ENCODE assay signal across 8 cellular contexts in the genomic region with DNA sequence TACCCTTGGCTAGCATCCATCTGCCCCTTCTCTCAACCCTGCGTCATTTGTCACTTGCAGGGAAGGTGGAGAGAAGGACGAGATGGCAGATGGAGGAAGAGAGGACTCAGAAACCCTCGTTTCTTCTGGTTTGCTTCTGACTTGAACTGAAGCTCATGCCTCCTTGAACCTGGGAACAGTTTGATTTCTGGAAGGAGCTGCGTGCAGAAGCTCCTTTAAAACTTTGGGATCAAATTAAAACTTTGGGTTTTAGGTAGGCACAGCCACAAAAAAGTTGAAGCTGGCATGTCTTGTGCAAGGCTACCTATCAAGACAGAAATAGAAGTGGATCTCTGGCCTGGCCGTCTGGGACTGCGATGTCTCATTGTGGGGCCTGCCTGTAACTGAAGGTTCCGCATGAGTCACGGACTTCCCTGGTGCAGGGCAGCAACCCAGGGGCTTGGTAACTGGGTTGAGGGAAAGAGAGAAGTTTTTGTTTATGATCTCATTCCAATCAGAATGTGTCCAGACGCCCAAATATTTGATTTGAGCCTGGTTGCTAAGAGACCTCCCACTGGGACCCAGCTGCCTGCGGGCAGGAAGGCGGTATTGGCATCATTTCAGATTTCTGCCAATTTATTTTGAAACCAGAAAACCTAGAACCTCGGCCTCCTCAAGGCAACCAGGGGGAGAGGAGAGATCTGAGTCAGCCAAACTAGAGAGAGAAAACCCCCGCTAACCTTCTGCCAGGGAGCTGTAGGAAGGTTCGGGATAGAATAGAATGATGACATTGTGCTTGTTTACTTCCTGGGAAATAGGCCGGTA. TPM values are rescaled to one million over a fixed set of nuclear protein-coding genes. Genes with fewer than 3 reads are reported as not detected.
DNase-seq lines count a peak whose midpoint lies in the region; ATAC-seq and TF ChIP-seq lines count a peak whose summit lies in the region.

No MANE protein-coding gene starts in this region.

- no peaks in the 10 kb centered on the region for H3K27me3 ChIP-seq in CD4-positive, alpha-beta T cell (ENCODE audit: control insufficient read depth, insufficient read depth, low read length)
- H3K27me3 ChIP-seq in OCI-LY3 (ENCODE audit: low read depth, low read length): no peaks in the 10 kb centered on the region
- no peaks in the 10 kb centered on the region for H3K27me3 ChIP-seq in body of pancreas

- TF ChIP-seq CTCF in CD4-positive, alpha-beta T cell (IDR thresholded peaks at IDR 0.05): no peak
- no peak for TF ChIP-seq CTCF in OCI-LY3 (IDR thresholded peaks at IDR 0.05; ENCODE audit: low read depth, low read length)
- TF ChIP-seq CTCF in body of pancreas (IDR thresholded peaks at IDR 0.05): no peak

- no peaks in the 10 kb centered on the region for H3K79me2 ChIP-seq in OCI-LY3 (ENCODE audit: low read length)

- H3K36me3 ChIP-seq in OCI-LY3 (replicated peaks; ENCODE audit: low read depth, low read length): no peaks in the 10 kb centered on the region
- no peaks in the 10 kb centered on the region for H3K36me3 ChIP-seq in body of pancreas (replicated peaks in 1 of 2; ENCODE audit: insufficient read depth in 1 of 2, low read depth in 2 of 2)

- H3K27ac ChIP-seq in CD4-positive, alpha-beta T cell (ENCODE audit: low read depth, low read length): no peak overlapping the region
- H3K27ac ChIP-seq in OCI-LY3 (ENCODE audit: low read length) (peak overlapping the region; percentile 81), body of pancreas (peak overlapping the region; percentile 14 to 81 (median 59))

- intact Hi-C loops in CD4-positive, alpha-beta T cell (cut with DNase I, micrococcal nuclease): no loop called here
- intact Hi-C loops in body of pancreas (cut with DNase I): no loop called here

- no peaks in the 10 kb centered on the region for H3K36me3 Mint-ChIP-seq in CD4-positive, alpha-beta T cell (ENCODE audit: low read depth)
- H3K36me3 Mint-ChIP-seq in stimulated activated naive B cell treated with anti-CD40 and anti-IgM and Interleukin-4, amounts not matched to agents 10 μg/mL and 1 μg/mL and 100 μg/mL, for 72 hours: no peaks in the 10 kb centered on the region

- H2AFZ ChIP-seq in OCI-LY3 (ENCODE audit: low read depth, low read length): no peak overlapping the region

- TF ChIP-seq POLR2A in body of pancreas (IDR thresholded peaks at IDR 0.05): peak in 1 of 3 donors; percentile 53

- CTCF ChIA-PET in CD4-positive, alpha-beta T cell (lab: Charles Lee): interaction anchor here (0.5 to 0.7 kb wide), 2 partner anchors 10 to 980 kb away, joined by 3 to 5 read pairs; no protein-coding TSS in a partner anchor

- H3K4me3 ChIP-seq in OCI-LY3 (ENCODE audit: low read length) (peak overlapping the region; percentile 71), body of pancreas (no peak overlapping the region)

- POLR2A ChIA-PET in CD4-positive, alpha-beta T cell (lab: Charles Lee): interaction anchor here (0.6 to 1.3 kb wide), 2 partner anchors 14 to 647 kb away, joined by 3 to 6 read pairs; no protein-coding TSS in a partner anchor

- peaks cover 10% of the 10 kb centered on the region for H3K4me1 Mint-ChIP-seq in CD4-positive, alpha-beta T cell (ENCODE audit: low read depth)
- H3K4me1 Mint-ChIP-seq in stimulated activated naive B cell treated with anti-CD40 and anti-IgM and Interleukin-4, amounts not matched to agents 10 μg/mL and 1 μg/mL and 100 μg/mL, for 72 hours: peaks cover 23 to 46% of the 10 kb centered on the region in 2 donors

- WGBS in body of pancreas, 2 donors: 34 to 43% methylated on average over 15 of the region's 15 CpGs

- H3K27me3 Mint-ChIP-seq in CD4-positive, alpha-beta T cell: no peaks in the 10 kb centered on the region
- no peaks in the 10 kb centered on the region for H3K27me3 Mint-ChIP-seq in stimulated activated naive B cell treated with anti-CD40 and anti-IgM and Interleukin-4, amounts not matched to agents 10 μg/mL and 1 μg/mL and 100 μg/mL, for 72 hours

- peak; percentile 66 for ATAC-seq in CD4-positive, alpha-beta T cell (ENCODE audit: poor library complexity)
- ATAC-seq in GM19035 (IDR thresholded peaks at IDR 0.05; ENCODE audit: unreplicated experiment) (peak; percentile 76), HG03342 (IDR thresholded peaks at IDR 0.05; ENCODE audit: unreplicated experiment) (peak; percentile 77), body of pancreas (peak; percentile 91)
- peak; percentile 92 to 93 for ATAC-seq in stimulated activated naive B cell treated with anti-CD40 and anti-IgM and Interleukin-4, amounts not matched to agents 10 μg/mL and 1 μg/mL and 100 μg/mL, for 72 hours (replicated peaks)

- H3K9me3 Mint-ChIP-seq in CD4-positive, alpha-beta T cell: no peaks in the 10 kb centered on the region
- H3K9me3 Mint-ChIP-seq in stimulated activated naive B cell treated with anti-CD40 and anti-IgM and Interleukin-4, amounts not matched to agents 10 μg/mL and 1 μg/mL and 100 μg/mL, for 72 hours: no peaks in the 10 kb centered on the region

- no peaks in the 10 kb centered on the region for H3K9me3 ChIP-seq in CD4-positive, alpha-beta T cell (ENCODE audit: control insufficient read depth, low read length)
- H3K9me3 ChIP-seq in OCI-LY3 (ENCODE audit: insufficient read depth, low read length) (no peaks in the 10 kb centered on the region), body of pancreas (no peaks in the 10 kb centered on the region)

- H3K4me3 Mint-ChIP-seq in CD4-positive, alpha-beta T cell: no peak overlapping the region
- peak overlapping the region; percentile 9 to 60 for H3K4me3 Mint-ChIP-seq in stimulated activated naive B cell treated with anti-CD40 and anti-IgM and Interleukin-4, amounts not matched to agents 10 μg/mL and 1 μg/mL and 100 μg/mL, for 72 hours

- H4K20me1 ChIP-seq in OCI-LY3 (ENCODE audit: insufficient read depth, low read length): no peaks in the 10 kb centered on the region

- DNase-seq in CD4-positive, alpha-beta T cell: peak in 4 of 10 experiments; percentile 6 to 31 (median 11)
- peak; percentile 70 to 86 (median 76) for DNase-seq in body of pancreas
- peak; percentile 45 for DNase-seq in left kidney (ENCODE audit: low read depth, low spot score)
- peak; percentile 75 for DNase-seq in stimulated activated naive B cell treated with anti-CD40 and anti-IgM and Interleukin-4, amounts not matched to agents 10 μg/mL and 1 μg/mL and 100 μg/mL, for 72 hours
- DNase-seq in activated gamma-delta T cell treated with Interleukin-2 at 50 U/mL for 16 hours: no peak

- peak overlapping the region; percentile 17 for H3K27ac Mint-ChIP-seq in CD4-positive, alpha-beta T cell
- H3K27ac Mint-ChIP-seq in stimulated activated naive B cell treated with anti-CD40 and anti-IgM and Interleukin-4, amounts not matched to agents 10 μg/mL and 1 μg/mL and 100 μg/mL, for 72 hours: peak overlapping the region; percentile 65

- H3K4me1 ChIP-seq in OCI-LY3 (ENCODE audit: low read length): peaks cover 36% of the 10 kb centered on the region
- peaks cover 38% of the 10 kb centered on the region for H3K4me1 ChIP-seq in body of pancreas

- peak overlapping the region; percentile 99 for H3K4me2 ChIP-seq in OCI-LY3 (ENCODE audit: low read length)

- H3K9ac ChIP-seq in OCI-LY3 (ENCODE audit: low read length): peak overlapping the region; percentile 56

RNA-seq across cellular contexts. Expression of gene CAMK1D, which starts 15.8 kb away (rescaled TPM):
- 10 to 100 TPM; 28.8 to 35.3 TPM for total RNA-seq in CD4-positive, alpha-beta T cell
- 10 to 100 TPM; 12.5 to 14.2 TPM for total RNA-seq in body of pancreas
